In genomic region chr2:202104286-202104870, GRCh38 we compare ENCODE assay signal across 1 cellular context.
A peak's percentile ranks its signal among the peaks of the same experiment; 100 is the strongest.
TF ChIP-seq lines count a peak whose summit lies in the region.

No MANE protein-coding gene starts in this region.

TF ChIP-seq in K562, 482 proteins besides CTCF, POLR2A, EP300 and RAD21 (continued from another document):
- TF ChIP-seq CTCFL (IDR thresholded peaks at IDR 0.05; ENCODE audit: borderline replicate concordance, insufficient read depth, low read depth, low read length, poor library complexity, severe bottlenecking): peak; percentile 92
- TF ChIP-seq USF2 (CRISPR knock-in tag; IDR thresholded peaks at IDR 0.05): no peak
- TF ChIP-seq SLC30A9 (CRISPR knock-in tag; IDR thresholded peaks at IDR 0.05): no peak
- TF ChIP-seq IRF1 (CRISPR knock-in tag; IDR thresholded peaks at IDR 0.05; ENCODE audit: borderline replicate concordance): no peak
- TF ChIP-seq ZNF41 (CRISPR knock-in tag; conservative IDR thresholded peaks at IDR 0.05): no peak
- 0 out of 2 replicates have a peak, but pooled peaks have one; percentile 37 for TF ChIP-seq XRCC5 (IDR thresholded peaks at IDR 0.05; ENCODE audit: low read depth, low read length)
- TF ChIP-seq SMC3 (conservative IDR thresholded peaks at IDR 0.05; ENCODE audit: insufficient read depth, low read depth, low read length): peak; percentile 48
- no peak for TF ChIP-seq EZH2 (IDR thresholded peaks at IDR 0.05; ENCODE audit: borderline replicate concordance, low read depth, low read length)
- TF ChIP-seq PTRF (tag; IDR thresholded peaks at IDR 0.05): no peak
- no peak for TF ChIP-seq ZNF561 (CRISPR knock-in tag; conservative IDR thresholded peaks at IDR 0.05)
- no peak for TF ChIP-seq ADNP (tag; IDR thresholded peaks at IDR 0.05)
- no peak for TF ChIP-seq BACH1 (tag; IDR thresholded peaks at IDR 0.05)
- TF ChIP-seq TBL1XR1 (IDR thresholded peaks at IDR 0.05; ENCODE audit: low read length in 2 of 2): no peak
- no peak for TF ChIP-seq MCM2 (IDR thresholded peaks at IDR 0.05; ENCODE audit: low read depth)
- no peak for TF ChIP-seq ATF2 (CRISPR knock-in tag; IDR thresholded peaks at IDR 0.05)
- TF ChIP-seq ZNF354B (CRISPR knock-in tag; IDR thresholded peaks at IDR 0.05): no peak
- no peak for TF ChIP-seq HBP1 (CRISPR knock-in tag; IDR thresholded peaks at IDR 0.05)
- no peak for TF ChIP-seq POLR3A (IDR thresholded peaks at IDR 0.05; ENCODE audit: borderline replicate concordance, extremely low read depth, insufficient read depth, insufficient read length)
- TF ChIP-seq RBM39 (optimal IDR thresholded peaks at IDR 0.05; ENCODE audit: low read depth, low read length): no peak
- no peak for TF ChIP-seq VEZF1 (CRISPR knock-in tag; IDR thresholded peaks at IDR 0.05)
TF ChIP-seq in K562: peak in this region for 3.
